8 cellular contexts compared by ENCODE assay signal in the genomic region with DNA sequence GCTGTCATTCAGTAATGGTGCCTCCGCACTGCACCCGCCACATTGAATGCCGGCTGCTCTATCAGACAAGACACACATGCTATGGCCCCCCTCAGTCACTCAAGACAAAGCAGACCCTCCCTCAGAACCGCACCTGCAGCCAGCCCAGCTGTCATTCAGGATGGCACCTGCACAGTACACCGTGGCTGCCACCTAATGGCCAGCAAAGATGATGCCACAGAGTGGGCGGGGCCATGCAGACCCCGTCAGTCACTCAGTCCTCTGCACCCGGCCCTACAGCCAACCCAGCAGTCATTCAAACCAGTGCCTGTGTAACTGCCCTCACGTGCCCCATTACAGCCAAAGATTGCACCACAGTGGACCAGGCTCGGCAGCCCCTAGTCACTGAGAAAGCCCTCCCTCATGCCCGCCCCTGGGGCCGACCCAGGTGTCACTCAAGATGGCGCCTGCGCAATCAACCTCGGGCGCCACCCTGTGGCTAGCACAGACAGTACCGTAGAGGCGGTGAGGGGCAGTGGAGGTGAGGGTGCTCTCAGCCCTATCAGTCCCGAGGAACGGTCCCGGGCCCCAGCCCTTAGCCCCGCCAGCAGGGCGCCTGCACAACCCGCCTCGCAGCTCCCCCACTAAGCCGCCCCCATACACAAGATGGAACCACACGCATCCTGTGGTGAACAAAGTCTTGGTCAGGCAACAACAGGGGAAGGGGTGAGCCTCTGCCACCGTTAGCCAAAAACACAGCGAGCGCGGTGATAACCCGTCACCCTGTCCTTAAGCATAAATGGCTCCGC. TPM values are rescaled to one million over a fixed set of nuclear protein-coding genes. Genes with fewer than 3 reads are reported as not detected.
DNase-seq lines count a peak whose midpoint lies in the region; ATAC-seq and TF ChIP-seq lines count a peak whose summit lies in the region.

No MANE protein-coding gene starts in this region.

- H3K4me1 Mint-ChIP-seq in activated naive CD4-positive, alpha-beta T cell treated with anti-CD3 and anti-CD28 coated beads, Interleukin-2, amount 50 U/mL, for 24 hours: no peaks in the 10 kb centered on the region
- H3K4me1 Mint-ChIP-seq in endothelial cell (ENCODE audit: unreplicated experiment): no peaks in the 10 kb centered on the region

- H3K36me3 Mint-ChIP-seq in activated naive CD4-positive, alpha-beta T cell treated with anti-CD3 and anti-CD28 coated beads, Interleukin-2, amount 50 U/mL, for 24 hours: peaks cover 17% of the 10 kb centered on the region
- H3K36me3 Mint-ChIP-seq in activated naive CD4-positive, alpha-beta T cell treated with anti-CD3 and anti-CD28 coated beads, Interleukin-2, amount 50 U/mL, for 72 hours: peaks cover 45 to 50% of the 10 kb centered on the region in 2 donors
- H3K36me3 Mint-ChIP-seq in endothelial cell (ENCODE audit: low read depth, unreplicated experiment): peaks cover 39% of the 10 kb centered on the region

- intact Hi-C loops in vagina (cut with DNase I): no loop called here

- H3K36me3 ChIP-seq in mucosa of rectum (ENCODE audit: control insufficient read depth in 2 of 2, insufficient read depth in 2 of 2, low read length in 2 of 2) (no peaks in the 10 kb centered on the region), vagina (no peaks in the 10 kb centered on the region)

- no peak for TF ChIP-seq POLR2A in vagina (IDR thresholded peaks at IDR 0.05)

- peaks cover 3 to 6% of the 10 kb centered on the region in 2 donors for H3K9me3 ChIP-seq in mucosa of rectum (ENCODE audit: control insufficient read depth in 2 of 2, low read length in 2 of 2)
- no peaks in the 10 kb centered on the region for H3K9me3 ChIP-seq in vagina

- no peak for DNase-seq in activated naive CD4-positive, alpha-beta T cell treated with anti-CD3 and anti-CD28 coated beads, Interleukin-2, amount 50 U/mL, for 72 hours (ENCODE audit: low spot score in 2 of 2)
- DNase-seq in endothelial cell (ENCODE audit: low spot score): no peak
- peak in 1 of 2 donors; percentile 90 for DNase-seq in vagina (ENCODE audit: extremely low spot score in 2 of 2)
- DNase-seq in islet precursor cell: no peak
- no peak for DNase-seq in NOMO-1 treated with dmso at 0.1 percent for 144 hours (lab: John Stamatoyannopoulos, UW; ENCODE audit: unreplicated experiment)

- TF ChIP-seq CTCF in endothelial cell (IDR thresholded peaks at IDR 0.05; ENCODE audit: unreplicated experiment) (no peak), vagina (IDR thresholded peaks at IDR 0.05) (peak in 1 of 3 experiments; percentile 26)

- H3K9me3 Mint-ChIP-seq in activated naive CD4-positive, alpha-beta T cell treated with anti-CD3 and anti-CD28 coated beads, Interleukin-2, amount 50 U/mL, for 24 hours: peaks cover 36% of the 10 kb centered on the region
- peaks cover 41 to 53% of the 10 kb centered on the region in 2 donors for H3K9me3 Mint-ChIP-seq in activated naive CD4-positive, alpha-beta T cell treated with anti-CD3 and anti-CD28 coated beads, Interleukin-2, amount 50 U/mL, for 72 hours
- H3K9me3 Mint-ChIP-seq in endothelial cell (ENCODE audit: unreplicated experiment): peaks cover 53% of the 10 kb centered on the region

- H3K27ac ChIP-seq in mucosa of rectum (ENCODE audit: low read depth in 2 of 2, low read length in 2 of 2) (peak overlapping the region; percentile 48 to 61), vagina (peak overlapping the region; percentile 83)

- no peak for ATAC-seq in activated naive CD4-positive, alpha-beta T cell treated with anti-CD3 and anti-CD28 coated beads, Interleukin-2, amount 50 U/mL, for 72 hours
- ATAC-seq in HG02981 (IDR thresholded peaks at IDR 0.05; ENCODE audit: unreplicated experiment): no peak

- no peak overlapping the region for H3K27ac Mint-ChIP-seq in activated naive CD4-positive, alpha-beta T cell treated with anti-CD3 and anti-CD28 coated beads, Interleukin-2, amount 50 U/mL, for 24 hours
- H3K27ac Mint-ChIP-seq in activated naive CD4-positive, alpha-beta T cell treated with anti-CD3 and anti-CD28 coated beads, Interleukin-2, amount 50 U/mL, for 72 hours: no peak overlapping the region
- no peak overlapping the region for H3K27ac Mint-ChIP-seq in endothelial cell (ENCODE audit: unreplicated experiment)

- peaks cover 17% of the 10 kb centered on the region for H3K27me3 Mint-ChIP-seq in activated naive CD4-positive, alpha-beta T cell treated with anti-CD3 and anti-CD28 coated beads, Interleukin-2, amount 50 U/mL, for 24 hours
- H3K27me3 Mint-ChIP-seq in endothelial cell (ENCODE audit: unreplicated experiment): peaks cover 13% of the 10 kb centered on the region

- H3K4me3 Mint-ChIP-seq in activated naive CD4-positive, alpha-beta T cell treated with anti-CD3 and anti-CD28 coated beads, Interleukin-2, amount 50 U/mL, for 24 hours: peak overlapping the region; percentile 20
- H3K4me3 Mint-ChIP-seq in endothelial cell (ENCODE audit: unreplicated experiment): peak overlapping the region; percentile 51

- H3K27me3 ChIP-seq in mucosa of rectum (ENCODE audit: control insufficient read depth in 2 of 2, insufficient read depth in 2 of 2, low read length in 2 of 2) (no peaks in the 10 kb centered on the region), vagina (no peaks in the 10 kb centered on the region)

- H3K4me3 ChIP-seq in mucosa of rectum (ENCODE audit: low read length in 2 of 2) (peak overlapping the region; percentile 23 to 38), vagina (peak overlapping the region; percentile 42 to 46)

- peak overlapping the region in 1 of 2 donors; percentile 26 for H3K9ac ChIP-seq in mucosa of rectum (ENCODE audit: low read depth in 1 of 2, low read length in 2 of 2)

- H3K4me1 ChIP-seq in mucosa of rectum (ENCODE audit: control insufficient read depth in 2 of 2, insufficient read depth in 2 of 2, low read length in 2 of 2) (no peaks in the 10 kb centered on the region), vagina (no peaks in the 10 kb centered on the region)

RNA-seq across cellular contexts. Expression of gene PEG3, which starts 2.4 kb away (rescaled TPM):
- total RNA-seq in activated naive CD4-positive, alpha-beta T cell treated with anti-CD3 and anti-CD28 coated beads, Interleukin-2, amount 50 U/mL, for 72 hours: not detected
- total RNA-seq in endothelial cell (ENCODE audit: unreplicated experiment) (not detected), vagina (15.2 TPM)

RNA-seq across cellular contexts. Expression of gene ZIM2, which starts 2.4 kb away (rescaled TPM):
- not detected for total RNA-seq in activated naive CD4-positive, alpha-beta T cell treated with anti-CD3 and anti-CD28 coated beads, Interleukin-2, amount 50 U/mL, for 72 hours
- total RNA-seq in endothelial cell (ENCODE audit: unreplicated experiment) (not detected), vagina (0.74 TPM)

Comparison
In these comparisons a context has a peak if more than half of its experiments do, and no peak if none do; other contexts are left out.
1. RNA of gene PEG3, which starts 2.4 kb away (total RNA-seq): 15.2 TPM in vagina (single experiment); not detected in activated naive CD4-positive, alpha-beta T cell treated with anti-CD3 and anti-CD28 coated beads, Interleukin-2, amount 50 U/mL, for 72 hours and not detected in endothelial cell (single experiment); every median in the first group is over 10 times any median in the second.